In the genomic region with DNA sequence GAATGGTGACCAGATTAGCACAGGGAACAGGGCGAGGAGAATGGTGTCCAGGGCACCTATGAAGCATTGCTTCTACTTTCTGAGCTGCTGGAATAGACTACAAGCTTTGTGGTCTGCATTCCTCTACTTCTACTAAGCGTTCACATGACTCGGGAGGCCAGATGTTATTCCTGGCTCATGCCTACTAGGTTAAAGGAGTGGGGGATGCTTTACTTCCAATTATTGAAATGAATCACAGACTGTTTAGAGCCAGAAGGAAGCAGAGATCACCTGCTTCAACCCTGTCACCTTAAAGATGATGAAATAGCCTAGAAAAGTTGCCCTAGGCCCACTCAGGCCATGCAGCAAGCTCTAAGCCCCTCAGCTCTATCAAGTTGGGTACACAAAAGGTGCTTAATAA, we compare ENCODE assay signal across 12 cellular contexts.
DNase-seq lines count a peak whose midpoint lies in the region; FAIRE-seq and TF ChIP-seq lines count a peak whose summit lies in the region.
"Had no signal": no experiment of that assay in that cellular context is flagged by ENCODE, and none has a peak within 500 bp of the region (broad histone marks: within the 10 kb centered on the region; RNA-seq: fewer than 3 reads in every experiment).

No MANE protein-coding gene starts in this region.

- FAIRE-seq in urothelium cell line (lab: Jason Lieb, UNC) = no peak
- FAIRE-seq: colon, G401.6 had no signal

- TF ChIP-seq CTCF in fibroblast of the aortic adventitia (IDR thresholded peaks at IDR 0.05; ENCODE audit: insufficient read depth, low read length) = no peak

- DNase-seq in DMS 273 (lab: John Stamatoyannopoulos, UW; ENCODE audit: unreplicated experiment) (peak; percentile 39), DMS 273 treated with DMSO at 0.1 percent for 48 hours (lab: John Stamatoyannopoulos, UW) (no peak), SW480 (ENCODE audit: low spot score) (peak; percentile 58), fibroblast of the aortic adventitia (ENCODE audit: low read depth) (peak; percentile 98), urothelium cell line (ENCODE audit: low spot score) (peak; percentile 81), NCI-H1436 (lab: John Stamatoyannopoulos, UW) (no peak), NCI-H1092 treated with DMSO at 0.1 percent for 48 hours (lab: John Stamatoyannopoulos, UW) (no peak)
- DNase-seq in activated T-cell treated with anti-CD3 and anti-CD28 coated beads, Interleukin-2, amount 50 U/mL, for 1 hour = no peak
- DNase-seq: activated CD4-positive, alpha-beta T cell treated with anti-CD3 and anti-CD28 coated beads for 4 hours; right lobe of liver had no signal

- H3K4me3 ChIP-seq in fibroblast of the aortic adventitia (ENCODE audit: low read depth, low read length) = no peak overlapping the region
- H3K4me3 ChIP-seq: right lobe of liver had no signal

Comparison
In these comparisons a context has a peak if more than half of its experiments do, and no peak if none do; other contexts are left out.
1. DNase-seq: peak in DMS 273 (single experiment), SW480 (single experiment), fibroblast of the aortic adventitia (single experiment) and urothelium cell line (single experiment); none in DMS 273 treated with DMSO at 0.1 percent for 48 hours (single experiment), activated T-cell treated with anti-CD3 and anti-CD28 coated beads, Interleukin-2, amount 50 U/mL, for 1 hour (single experiment), NCI-H1436 (single experiment) and NCI-H1092 treated with DMSO at 0.1 percent for 48 hours (single experiment).